ENCODE assay signal across 15 cellular contexts in the genomic region with DNA sequence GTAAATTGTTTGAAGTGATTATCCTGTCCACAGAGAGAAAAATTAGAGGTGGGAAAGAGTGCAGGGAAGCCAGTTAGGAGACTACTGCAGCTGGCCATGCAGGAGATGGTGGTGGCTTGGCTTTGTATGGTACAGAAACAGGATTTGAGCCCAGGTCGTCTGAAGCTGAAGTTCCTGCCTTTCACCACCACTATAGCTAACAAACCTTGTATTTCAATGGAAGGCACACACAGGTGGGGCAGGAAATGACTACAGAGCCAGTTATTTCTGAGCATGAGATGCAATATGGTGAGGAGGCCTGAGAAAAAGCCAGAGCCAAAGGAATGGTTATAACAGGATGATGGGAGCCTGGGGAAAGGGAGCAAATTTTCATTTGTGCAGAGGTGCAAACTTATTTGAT.
DNase-seq lines count a peak whose midpoint lies in the region; ATAC-seq and TF ChIP-seq lines count a peak whose summit lies in the region.
"Had no signal": no experiment of that assay in that cellular context is flagged by ENCODE, and none has a peak within 500 bp of the region (broad histone marks: within the 10 kb centered on the region; RNA-seq: fewer than 3 reads in every experiment).

No MANE protein-coding gene starts in this region.

- CTCF ChIA-PET in activated CD4-positive, alpha-beta T cell treated with anti-CD3 and anti-CD28 coated beads, Interleukin-2, amount 10 ng/mL, durations not matched to agents 7 days and 5 days (lab: Charles Lee): interaction anchor here (1.0 to 2.9 kb wide), 8 partner anchors 7 to 366 kb away, joined by 3 to 25 read pairs (median 4); no protein-coding TSS in a partner anchor
- CTCF ChIA-PET in HCT116 (lab: Charles Lee): no interaction called here
- CTCF ChIA-PET in activated CD4-positive, alpha-beta memory T cell treated with anti-CD3 and anti-CD28 coated beads for 36 hours (lab: Charles Lee): interaction anchor here (1.1 to 1.4 kb wide), 2 partner anchors 11 to 13 kb away, joined by 3 to 4 read pairs; no protein-coding TSS in a partner anchor

- H4K20me1 ChIP-seq in HCT116 (ENCODE audit: insufficient read depth): no peaks in the 10 kb centered on the region

- DNase-seq in activated CD4-positive, alpha-beta T cell treated with anti-CD3 and anti-CD28 coated beads, Interleukin-2, amount 10 ng/mL, durations not matched to agents 7 days and 5 days: peak; percentile 42
- DNase-seq in activated CD4-positive, alpha-beta T cell treated with anti-CD3 and anti-CD28 coated beads, Interleukin-2, amount 50 U/mL, for 48 hours: no peak
- no peak for DNase-seq in HCT116 (ENCODE audit: low read depth, low spot score)
- DNase-seq in activated CD4-positive, alpha-beta memory T cell treated with anti-CD3 and anti-CD28 coated beads for 36 hours: peak; percentile 42
- DNase-seq in kidney tubule cell (ENCODE audit: low spot score): peak; percentile 70
- DNase-seq in Peyer's patch: no peak
- DNase-seq in NAMALWA (ENCODE audit: low spot score): no peak
- DNase-seq: activated CD8-positive, alpha-beta memory T cell treated with anti-CD3 and anti-CD28 coated beads, Interleukin-2, amount 50 U/mL, for 4 hours; cerebellar nuclear complex; GM23248; kidney glomerular epithelial cell; NCI-H1092; stimulated activated CD4-positive, alpha-beta T cell treated with anti-CD3 and anti-CD28 coated beads, Interleukin-12 subunit alpha, Interleukin-12 subunit beta, amount 100 ng/mL, for 4 hours had no signal

- no peak overlapping the region for H3K4me3 Mint-ChIP-seq in activated CD4-positive, alpha-beta T cell treated with anti-CD3 and anti-CD28 coated beads, Interleukin-2, amount 10 ng/mL, durations not matched to agents 7 days and 5 days
- H3K4me3 Mint-ChIP-seq in activated CD4-positive, alpha-beta memory T cell treated with anti-CD3 and anti-CD28 coated beads for 36 hours: no peak overlapping the region

- no peaks in the 10 kb centered on the region for H3K4me1 ChIP-seq in HCT116 (ENCODE audit: control insufficient read depth in 1 of 2, insufficient read depth in 2 of 2, low read length in 2 of 2)
- H3K4me1 ChIP-seq in Peyer's patch: no peaks in the 10 kb centered on the region

- H3K79me2 ChIP-seq in HCT116 (ENCODE audit: insufficient read depth, low read length): no peaks in the 10 kb centered on the region

- H3K9me3 Mint-ChIP-seq in activated CD4-positive, alpha-beta T cell treated with anti-CD3 and anti-CD28 coated beads, Interleukin-2, amount 10 ng/mL, durations not matched to agents 7 days and 5 days: peaks cover 5% of the 10 kb centered on the region
- no peaks in the 10 kb centered on the region for H3K9me3 Mint-ChIP-seq in activated CD4-positive, alpha-beta memory T cell treated with anti-CD3 and anti-CD28 coated beads for 36 hours

- no peaks in the 10 kb centered on the region for H3K9me2 ChIP-seq in HCT116 (ENCODE audit: insufficient read depth)

- H3K4me3 ChIP-seq in HCT116 (replicated peaks in 1 of 2; ENCODE audit: low read depth in 1 of 2, low read length in 2 of 2): no peak overlapping the region
- H3K4me3 ChIP-seq in Peyer's patch: no peak overlapping the region
- H3K4me3 ChIP-seq: GM23248 had no signal

- ATAC-seq in HCT116 (peak; percentile 46; the same call in 1 of the 2 replicates), HG02571 (IDR thresholded peaks at IDR 0.05; ENCODE audit: unreplicated experiment) (no peak)

- H3K27me3 ChIP-seq in HCT116 (ENCODE audit: insufficient read depth, low read length): no peaks in the 10 kb centered on the region
- H3K27me3 ChIP-seq in Peyer's patch: no peaks in the 10 kb centered on the region
- H3K27me3 ChIP-seq: neutrophil had no signal

- H3K36me3 Mint-ChIP-seq in activated CD4-positive, alpha-beta T cell treated with anti-CD3 and anti-CD28 coated beads, Interleukin-2, amount 10 ng/mL, durations not matched to agents 7 days and 5 days (ENCODE audit: low read depth): peaks cover 4% of the 10 kb centered on the region
- no peaks in the 10 kb centered on the region for H3K36me3 Mint-ChIP-seq in activated CD4-positive, alpha-beta memory T cell treated with anti-CD3 and anti-CD28 coated beads for 36 hours

- no peak for TF ChIP-seq POLR2A in HCT116 (IDR thresholded peaks at IDR 0.05; ENCODE audit: borderline replicate concordance, extremely low read depth, insufficient read depth, insufficient read length)
- no peak for TF ChIP-seq POLR2A in Peyer's patch (IDR thresholded peaks at IDR 0.05)

- POLR2A ChIA-PET in activated CD4-positive, alpha-beta T cell treated with anti-CD3 and anti-CD28 coated beads, Interleukin-2, amount 10 ng/mL, durations not matched to agents 7 days and 5 days (lab: Charles Lee): interaction anchor here (1.0 to 1.1 kb wide), 2 partner anchors 11 to 104 kb away, joined by 3 read pairs; partner anchors contain the start of gene BTG1
- POLR2A ChIA-PET in HCT116 (lab: Charles Lee): no interaction called here
- POLR2A ChIA-PET in activated CD4-positive, alpha-beta memory T cell treated with anti-CD3 and anti-CD28 coated beads for 36 hours (lab: Charles Lee): interaction anchor here (1.0 to 1.7 kb wide), 2 partner anchors 11 to 103 kb away, joined by 4 to 5 read pairs; no protein-coding TSS in a partner anchor

- intact Hi-C loops in HCT116 (cut with micrococcal nuclease): no loop called here
- intact Hi-C loops in activated CD4-positive, alpha-beta memory T cell treated with anti-CD3 and anti-CD28 coated beads for 36 hours (cut with micrococcal nuclease): loop anchor here (10.0 kb wide), 1 partner anchor 173 kb away; no protein-coding TSS in a partner anchor

- H3K36me3 ChIP-seq in HCT116 (ENCODE audit: control insufficient read depth in 1 of 2, insufficient read depth in 2 of 2, low read length in 2 of 2): no peaks in the 10 kb centered on the region
- H3K36me3 ChIP-seq in Peyer's patch: no peaks in the 10 kb centered on the region
- H3K36me3 ChIP-seq: neutrophil had no signal

- H3K4me1 Mint-ChIP-seq in activated CD4-positive, alpha-beta T cell treated with anti-CD3 and anti-CD28 coated beads, Interleukin-2, amount 10 ng/mL, durations not matched to agents 7 days and 5 days: peaks cover 55% of the 10 kb centered on the region
- H3K4me1 Mint-ChIP-seq in activated CD4-positive, alpha-beta memory T cell treated with anti-CD3 and anti-CD28 coated beads for 36 hours (ENCODE audit: low read depth): peaks cover 80% of the 10 kb centered on the region

- H3K9me3 ChIP-seq in HCT116 (ENCODE audit: control insufficient read depth in 1 of 2, insufficient read depth in 1 of 2, low read depth in 1 of 2, low read length in 2 of 2) (no peaks in the 10 kb centered on the region), Peyer's patch (no peaks in the 10 kb centered on the region)
- H3K9me3 ChIP-seq: neutrophil had no signal

- H3K4me2 ChIP-seq in HCT116 (ENCODE audit: low read length): no peak overlapping the region

- TF ChIP-seq CTCF in HCT116 (IDR thresholded peaks at IDR 0.05 in 2 of 3, conservative IDR thresholded peaks at IDR 0.05 in 1 of 3; ENCODE audit: borderline replicate concordance in 1 of 3, insufficient read depth in 1 of 3, low read depth in 2 of 3, low read length in 2 of 3) (no peak), Peyer's patch (IDR thresholded peaks at IDR 0.05) (peak in 1 of 6 experiments; percentile 3)

- no peak overlapping the region for H3K9ac ChIP-seq in HCT116 (ENCODE audit: low read length)
- H3K9ac ChIP-seq: GM23248 had no signal

- H3K27ac ChIP-seq in HCT116 (ENCODE audit: low read depth, low read length) (no peak overlapping the region), Peyer's patch (no peak overlapping the region)
- H3K27ac ChIP-seq: GM23248, neutrophil had no signal

- peak overlapping the region; percentile 58 for H3K27ac Mint-ChIP-seq in activated CD4-positive, alpha-beta T cell treated with anti-CD3 and anti-CD28 coated beads, Interleukin-2, amount 10 ng/mL, durations not matched to agents 7 days and 5 days
- peak overlapping the region; percentile 60 for H3K27ac Mint-ChIP-seq in activated CD4-positive, alpha-beta memory T cell treated with anti-CD3 and anti-CD28 coated beads for 36 hours

- H2AFZ ChIP-seq in HCT116 (ENCODE audit: low read depth, low read length, poor library complexity, severe bottlenecking): no peak overlapping the region
- H2AFZ ChIP-seq: GM23248 had no signal

- RAD21 ChIA-PET in HCT116 (lab: Charles Lee; ENCODE audit: low non-redundant PET in 1 of 2, low total read pairs in 2 of 2, uncharacterized antibody in 2 of 2, unreplicated experiment in 2 of 2): no interaction called here

- no peak for TF ChIP-seq RAD21 in HCT116 (IDR thresholded peaks at IDR 0.05; ENCODE audit: low read depth)

- BruUV-seq in HCT116 (replicated peaks; lab: Mats Ljungman, UMichigan): no TSS peak

- H3K27me3 Mint-ChIP-seq in activated CD4-positive, alpha-beta T cell treated with anti-CD3 and anti-CD28 coated beads, Interleukin-2, amount 10 ng/mL, durations not matched to agents 7 days and 5 days: no peaks in the 10 kb centered on the region
- no peaks in the 10 kb centered on the region for H3K27me3 Mint-ChIP-seq in activated CD4-positive, alpha-beta memory T cell treated with anti-CD3 and anti-CD28 coated beads for 36 hours

TF ChIP-seq in HCT116, 20 proteins besides CTCF, POLR2A, EP300 and RAD21 (continues in another document):
- TF ChIP-seq ELF1 (IDR thresholded peaks at IDR 0.05; ENCODE audit: borderline replicate concordance, low read depth): no peak
- no peak for TF ChIP-seq FOSL1 (IDR thresholded peaks at IDR 0.05; ENCODE audit: low read depth)
- no peak for TF ChIP-seq EZH2 (IDR thresholded peaks at IDR 0.05)
- TF ChIP-seq SP1 (IDR thresholded peaks at IDR 0.05; ENCODE audit: low read depth): no peak
- no peak for TF ChIP-seq MAX (IDR thresholded peaks at IDR 0.05)
- TF ChIP-seq YY1 (IDR thresholded peaks at IDR 0.05; ENCODE audit: extremely low read depth, insufficient replicate concordance, low read depth, low read length): no peak

Comparison
In these comparisons a context has a peak if more than half of its experiments do, and no peak if none do; other contexts are left out.
1. DNase-seq: peak in activated CD4-positive, alpha-beta T cell treated with anti-CD3 and anti-CD28 coated beads, Interleukin-2, amount 10 ng/mL, durations not matched to agents 7 days and 5 days (single experiment), activated CD4-positive, alpha-beta memory T cell treated with anti-CD3 and anti-CD28 coated beads for 36 hours (single experiment) and kidney tubule cell (single experiment); none in activated CD4-positive, alpha-beta T cell treated with anti-CD3 and anti-CD28 coated beads, Interleukin-2, amount 50 U/mL, for 48 hours (0 of 2), HCT116 (single experiment), Peyer's patch (0 of 3) and NAMALWA (single experiment).